ENCODE assay signal across 12 cellular contexts in genomic region chr2:45890094-45890646, GRCh38.
DNase-seq lines count a peak whose midpoint lies in the region; ATAC-seq and TF ChIP-seq lines count a peak whose summit lies in the region.
"Had no signal": no experiment of that assay in that cellular context is flagged by ENCODE, and none has a peak within 500 bp of the region (broad histone marks: within the 10 kb centered on the region; RNA-seq: fewer than 3 reads in every experiment).

No MANE protein-coding gene starts in this region.

- peak overlapping the region; percentile 71 for H3K27ac Mint-ChIP-seq in CD4-positive, alpha-beta T cell
- H3K27ac Mint-ChIP-seq in T-cell, result peak overlapping the region; percentile 69 to 82
- peak overlapping the region in 8 of 9 donors; percentile 84 to 96 (median 88) for H3K27ac Mint-ChIP-seq in naive thymus-derived CD4-positive, alpha-beta T cell

- H3K4me3 ChIP-seq in naive thymus-derived CD4-positive, alpha-beta T cell (ENCODE audit: low read length), result no peak overlapping the region
- H3K4me3 ChIP-seq: ascending aorta had no signal

- DNase-seq in CD4-positive, alpha-beta T cell, result no peak
- DNase-seq in T-cell (no peak), HPDE6-E6E7 (ENCODE audit: extremely low spot score) (no peak), NCI-H1048 (lab: John Stamatoyannopoulos, UW) (no peak), DMS153 (lab: John Stamatoyannopoulos, UW) (no peak)
- DNase-seq in naive thymus-derived CD4-positive, alpha-beta T cell, result no peak
- DNase-seq: effector memory CD8-positive, alpha-beta T cell; NCI-H2029 treated with DMSO at 0.1 percent for 48 hours had no signal

- H3K36me3 Mint-ChIP-seq in CD4-positive, alpha-beta T cell (ENCODE audit: low read depth), result no peaks in the 10 kb centered on the region
- H3K36me3 Mint-ChIP-seq in T-cell, result no peaks in the 10 kb centered on the region
- no peaks in the 10 kb centered on the region for H3K36me3 Mint-ChIP-seq in naive thymus-derived CD4-positive, alpha-beta T cell

- H3K9me3 ChIP-seq in CD4-positive, alpha-beta T cell (ENCODE audit: control insufficient read depth, low read length), result no peaks in the 10 kb centered on the region
- no peaks in the 10 kb centered on the region for H3K9me3 ChIP-seq in naive thymus-derived CD4-positive, alpha-beta T cell (ENCODE audit: control insufficient read depth in 2 of 3, low read length in 3 of 3)
- H3K9me3 ChIP-seq: ascending aorta had no signal

- H3K27me3 ChIP-seq in CD4-positive, alpha-beta T cell (ENCODE audit: control insufficient read depth, insufficient read depth, low read length), result no peaks in the 10 kb centered on the region
- H3K27me3 ChIP-seq in naive thymus-derived CD4-positive, alpha-beta T cell (ENCODE audit: control insufficient read depth in 2 of 2, insufficient read depth in 2 of 2, low read length in 2 of 2), result no peaks in the 10 kb centered on the region
- H3K27me3 ChIP-seq: ascending aorta had no signal

- H3K4me1 Mint-ChIP-seq in CD4-positive, alpha-beta T cell (ENCODE audit: low read depth), result peaks cover 61% of the 10 kb centered on the region
- peaks cover 41 to 60% (median 58%) of the 10 kb centered on the region in 3 donors for H3K4me1 Mint-ChIP-seq in T-cell
- peaks cover 29 to 58% (median 49%) of the 10 kb centered on the region in 7 donors for H3K4me1 Mint-ChIP-seq in naive thymus-derived CD4-positive, alpha-beta T cell

- no peak for TF ChIP-seq CTCF in CD4-positive, alpha-beta T cell (IDR thresholded peaks at IDR 0.05)

- intact Hi-C loops in CD4-positive, alpha-beta T cell (cut with DNase I, micrococcal nuclease), result loop anchor here in 1 of 2 experiments (2.0 kb wide), 1 partner anchor 29 kb away; no protein-coding TSS in a partner anchor
- intact Hi-C loops in naive thymus-derived CD4-positive, alpha-beta T cell (cut with micrococcal nuclease), result loop anchor here in 1 of 2 donors (2.0 kb wide), 1 partner anchor 239 kb away; the partner anchor contains the start of gene PRKCE

- peaks cover 0 to 40% of the 10 kb centered on the region in 2 donors for H3K4me1 ChIP-seq in naive thymus-derived CD4-positive, alpha-beta T cell (ENCODE audit: control insufficient read depth in 2 of 2, insufficient read depth in 2 of 2, low read length in 2 of 2)

- CTCF ChIA-PET in CD4-positive, alpha-beta T cell (lab: Charles Lee), result no interaction called here
- CTCF ChIA-PET in T-cell (lab: Charles Lee), result interaction anchor here in 1 of 2 donors (1.2 kb wide), 1 partner anchor 111 kb away, joined by 4 read pairs; no protein-coding TSS in a partner anchor
- CTCF ChIA-PET in naive thymus-derived CD4-positive, alpha-beta T cell (lab: Charles Lee), result interaction anchor here (0.7 to 1.1 kb wide), 3 partner anchors 24 to 1197 kb away, joined by 3 read pairs; no protein-coding TSS in a partner anchor

- H3K27ac ChIP-seq in CD4-positive, alpha-beta T cell (ENCODE audit: low read depth, low read length), result no peak overlapping the region
- H3K27ac ChIP-seq in naive thymus-derived CD4-positive, alpha-beta T cell (ENCODE audit: low read depth, low read length), result peak overlapping the region; percentile 58
- H3K27ac ChIP-seq: ascending aorta had no signal

- no peaks in the 10 kb centered on the region for H3K27me3 Mint-ChIP-seq in CD4-positive, alpha-beta T cell
- no peaks in the 10 kb centered on the region for H3K27me3 Mint-ChIP-seq in T-cell
- no peaks in the 10 kb centered on the region for H3K27me3 Mint-ChIP-seq in naive thymus-derived CD4-positive, alpha-beta T cell
- H3K27me3 Mint-ChIP-seq: CD4-positive, CD25-positive, alpha-beta regulatory T cell; effector memory CD8-positive, alpha-beta T cell had no signal

- POLR2A ChIA-PET in CD4-positive, alpha-beta T cell (lab: Charles Lee), result interaction anchor here (1.1 to 1.6 kb wide), 2 partner anchors 30 to 32 kb away, joined by 4 to 5 read pairs; no protein-coding TSS in a partner anchor
- POLR2A ChIA-PET in T-cell (lab: Charles Lee), result no interaction called here
- POLR2A ChIA-PET in naive thymus-derived CD4-positive, alpha-beta T cell (lab: Charles Lee), result interaction anchor here (0.6 to 1.3 kb wide), 3 partner anchors 13 to 1028 kb away, joined by 3 to 4 read pairs (median 3); no protein-coding TSS in a partner anchor

- no peaks in the 10 kb centered on the region for H3K9me3 Mint-ChIP-seq in CD4-positive, alpha-beta T cell
- no peaks in the 10 kb centered on the region for H3K9me3 Mint-ChIP-seq in T-cell
- H3K9me3 Mint-ChIP-seq in naive thymus-derived CD4-positive, alpha-beta T cell, result no peaks in the 10 kb centered on the region
- H3K9me3 Mint-ChIP-seq: effector memory CD8-positive, alpha-beta T cell had no signal

- no peaks in the 10 kb centered on the region for H3K36me3 ChIP-seq in naive thymus-derived CD4-positive, alpha-beta T cell (ENCODE audit: control insufficient read depth in 2 of 3, insufficient read depth in 3 of 3, low read length in 3 of 3)
- H3K36me3 ChIP-seq: ascending aorta had no signal

- no peak for ATAC-seq in CD4-positive, alpha-beta T cell (ENCODE audit: poor library complexity)
- ATAC-seq in HG03060 (IDR thresholded peaks at IDR 0.05; ENCODE audit: low read depth, unreplicated experiment) (peak; percentile 38), T-cell (replicated peaks in 1 of 4) (no peak), GM18861 (IDR thresholded peaks at IDR 0.05; ENCODE audit: unreplicated experiment) (no peak)
- ATAC-seq in naive thymus-derived CD4-positive, alpha-beta T cell, result peak; percentile 39

- no peak overlapping the region for H3K4me3 Mint-ChIP-seq in CD4-positive, alpha-beta T cell
- peak overlapping the region in 1 of 3 donors; percentile 51 for H3K4me3 Mint-ChIP-seq in T-cell
- H3K4me3 Mint-ChIP-seq in naive thymus-derived CD4-positive, alpha-beta T cell, result peak overlapping the region in 8 of 10 donors; percentile 42 to 76 (median 66)
- H3K4me3 Mint-ChIP-seq: effector memory CD8-positive, alpha-beta T cell had no signal

Comparison
In these comparisons a context has a peak if more than half of its experiments do, and no peak if none do; other contexts are left out.
1. ATAC-seq: peak in HG03060 (single experiment) and naive thymus-derived CD4-positive, alpha-beta T cell (single experiment); none in CD4-positive, alpha-beta T cell (single experiment), T-cell (0 of 4) and GM18861 (single experiment).
2. POLR2A ChIA-PET loops: an anchor here in CD4-positive, alpha-beta T cell (1.1 to 1.6 kb wide) and naive thymus-derived CD4-positive, alpha-beta T cell (0.6 to 1.3 kb wide); none called in T-cell.
3. Peak in every context shown above with its lines, with median percentiles within 50 percentile points of each other: H3K27ac Mint-ChIP-seq.